9 cellular contexts compared by ENCODE assay signal in the genomic region with DNA sequence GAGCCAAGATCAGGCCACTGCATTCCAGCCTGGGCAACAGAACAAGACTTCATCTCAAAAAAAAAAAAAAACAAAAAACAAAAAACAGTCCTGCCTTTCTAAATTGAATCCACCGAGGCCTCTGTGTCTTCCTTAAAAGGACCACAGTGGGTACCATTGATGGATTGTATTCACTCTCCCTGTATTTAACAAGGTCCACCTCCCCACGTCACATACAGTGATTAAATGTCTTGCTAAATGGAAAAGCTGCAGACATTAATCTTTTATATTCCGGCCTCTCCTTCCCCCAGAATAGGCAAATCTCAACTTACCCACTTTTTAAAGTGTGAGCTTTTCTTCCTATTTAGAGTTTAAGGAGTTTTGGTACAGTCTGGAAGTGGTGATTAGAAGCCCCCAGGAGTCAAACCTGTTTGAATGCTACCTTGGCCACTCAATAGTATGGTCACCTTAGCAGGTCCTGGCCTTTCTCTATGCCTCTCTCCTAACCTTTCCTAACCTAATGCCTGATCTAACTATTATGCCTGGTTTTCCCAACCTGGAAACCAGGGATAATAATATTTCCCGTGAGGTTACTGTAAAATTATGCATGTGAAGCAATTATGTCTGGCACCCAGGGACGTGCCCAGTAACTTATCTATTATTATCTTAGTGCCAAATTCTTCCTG. TPM values are rescaled to one million over a fixed set of nuclear protein-coding genes. Genes with fewer than 3 reads are reported as not detected.
DNase-seq lines count a peak whose midpoint lies in the region; ATAC-seq, FAIRE-seq and TF ChIP-seq lines count a peak whose summit lies in the region.
"Had no signal": no experiment of that assay in that cellular context is flagged by ENCODE, and none has a peak within 500 bp of the region (broad histone marks: within the 10 kb centered on the region; RNA-seq: fewer than 3 reads in every experiment).

No MANE protein-coding gene starts in this region.

- H3K9me3 ChIP-seq in SK-N-SH (peaks cover 4% of the 10 kb centered on the region; the same call in 1 of the 2 replicates), kidney (ENCODE audit: control insufficient read depth in 1 of 2, low read length in 2 of 2) (no peaks in the 10 kb centered on the region), stomach smooth muscle (ENCODE audit: control insufficient read depth in 2 of 2, low read length in 2 of 2) (no peaks in the 10 kb centered on the region)

- peaks cover 69% of the 10 kb centered on the region for H4K20me1 ChIP-seq in SK-N-SH (ENCODE audit: insufficient read depth)

- H3K4me2 ChIP-seq in SK-N-SH, result peak overlapping the region; percentile 92

- no peak for FAIRE-seq in kidney (lab: Jason Lieb, UNC)

- no peak overlapping the region for H2AFZ ChIP-seq in SK-N-SH (ENCODE audit: low read depth)

- POLR2A ChIA-PET in SK-N-SH (lab: Yijun Ruan, JAX), result interaction anchor here (0.6 kb wide), 1 partner anchor 133 kb away, joined by 4 read pairs; no protein-coding TSS in a partner anchor

- intact Hi-C loops in kidney (cut with DNase I), result no loop called here

- no peak for TF ChIP-seq CTCF in SK-N-SH (IDR thresholded peaks at IDR 0.05)
- no peak for TF ChIP-seq CTCF in kidney (IDR thresholded peaks at IDR 0.05; ENCODE audit: borderline replicate concordance, extremely low read depth, insufficient read depth)

- H3K4me1 ChIP-seq in SK-N-SH (ENCODE audit: control insufficient read depth in 1 of 2, insufficient read depth in 2 of 2, low read depth in 1 of 2, low read length in 1 of 2) (peaks cover 15 to 23% of the 10 kb centered on the region in 2 experiments), kidney (ENCODE audit: control insufficient read depth in 1 of 2, insufficient read depth in 1 of 2, low read depth in 1 of 2, low read length in 2 of 2) (peaks cover 14 to 18% of the 10 kb centered on the region in 2 donors), stomach smooth muscle (ENCODE audit: control insufficient read depth, insufficient read depth, low read length) (peaks cover 24% of the 10 kb centered on the region)

- no peak for TF ChIP-seq EP300 in SK-N-SH (IDR thresholded peaks at IDR 0.05; ENCODE audit: borderline replicate concordance in 1 of 2, low read depth in 1 of 2, low read length in 1 of 2)

- peaks cover 10% of the 10 kb centered on the region for H3F3A ChIP-seq in SK-N-SH (replicated peaks; ENCODE audit: insufficient read depth)

- H3K27ac ChIP-seq in SK-N-SH (ENCODE audit: low read depth in 2 of 2, low read length in 1 of 2) (peak overlapping the region in 1 of 2 experiments; percentile 97; a peak in 1 of 4 replicates), kidney (ENCODE audit: low read depth in 2 of 2, low read length in 2 of 2) (peak overlapping the region; percentile 19 to 99), stomach smooth muscle (ENCODE audit: low read length) (peak overlapping the region; percentile 19)

- CTCF ChIA-PET in SK-N-SH (lab: Yijun Ruan, JAX), result interaction anchor here (1.5 to 12.3 kb wide), 4 partner anchors 10 to 98 kb away, joined by 3 to 121 read pairs (median 37); no protein-coding TSS in a partner anchor

- H3K27me3 ChIP-seq in SK-N-SH (ENCODE audit: insufficient read depth), result no peaks in the 10 kb centered on the region
- no peaks in the 10 kb centered on the region for H3K27me3 ChIP-seq in stomach smooth muscle (ENCODE audit: control insufficient read depth in 1 of 2, insufficient read depth in 2 of 2, low read length in 2 of 2)

- H3K9ac ChIP-seq in SK-N-SH, result peak overlapping the region; percentile 98; the same call in 1 of the 2 replicates
- H3K9ac ChIP-seq in kidney (ENCODE audit: low read length in 2 of 2), result peak overlapping the region; percentile 81 to 87
- peak overlapping the region in 1 of 2 donors; percentile 99 for H3K9ac ChIP-seq in stomach smooth muscle (ENCODE audit: low read length in 2 of 2)

- no peaks in the 10 kb centered on the region for H3K9me2 ChIP-seq in SK-N-SH

- ATAC-seq in SK-N-SH treated with all-trans-retinoic acid at 6 μM for 48 hours (no peak), GM18867 (IDR thresholded peaks at IDR 0.05; ENCODE audit: unreplicated experiment) (no peak)
- ATAC-seq in activated naive CD4-positive, alpha-beta T cell treated with anti-CD3 and anti-CD28 coated beads, Interleukin-2, amount 50 U/mL, for 72 hours, result no peak

- 47% methylated on average over 5 of the region's 5 CpGs for WGBS in SK-N-SH (ENCODE audit: low lambda C conversion rate)

- no peak for DNase-seq in SK-N-SH
- DNase-seq in activated naive CD4-positive, alpha-beta T cell treated with anti-CD3 and anti-CD28 coated beads, Interleukin-2, amount 50 U/mL, for 72 hours (ENCODE audit: low spot score in 2 of 2), result no peak
- no peak for DNase-seq in kidney
- DNase-seq in NK-92 treated with Interleukin-12 subunit alpha and Interleukin-12 subunit beta, amount 100 ng/mL, for 24 hours (lab: John Stamatoyannopoulos, UW), result no peak
- DNase-seq in superior temporal gyrus (ENCODE audit: extremely low spot score), result no peak
- DNase-seq: NCI-H446 had no signal

- H3K36me3 ChIP-seq in SK-N-SH (replicated peaks in 1 of 2; ENCODE audit: control insufficient read depth in 1 of 2, insufficient read depth in 2 of 2, low read length in 1 of 2) (peaks cover 9 to 10% of the 10 kb centered on the region in 2 experiments), kidney (ENCODE audit: control insufficient read depth in 1 of 2, insufficient read depth in 2 of 2, low read length in 2 of 2) (no peaks in the 10 kb centered on the region), stomach smooth muscle (ENCODE audit: control insufficient read depth in 2 of 2, insufficient read depth in 2 of 2, low read length in 2 of 2) (no peaks in the 10 kb centered on the region)

- peaks cover 75% of the 10 kb centered on the region for H3K79me2 ChIP-seq in SK-N-SH (ENCODE audit: insufficient read depth)

- peaks cover 14 to 40% of the 10 kb centered on the region in 2 donors for H3K36me3 Mint-ChIP-seq in activated naive CD4-positive, alpha-beta T cell treated with anti-CD3 and anti-CD28 coated beads, Interleukin-2, amount 50 U/mL, for 72 hours

- H3K4me3 ChIP-seq in SK-N-SH (ENCODE audit: low read depth in 2 of 2, low read length in 1 of 2), result peak overlapping the region; percentile 71 to 93; a peak in 3 of 4 replicates
- peak overlapping the region; percentile 74 to 91 for H3K4me3 ChIP-seq in kidney (ENCODE audit: low read length in 2 of 2)
- H3K4me3 ChIP-seq in stomach smooth muscle (ENCODE audit: low read length in 2 of 2), result peak overlapping the region; percentile 84 to 87

- peak overlapping the region; percentile 99 for H3K27ac Mint-ChIP-seq in activated naive CD4-positive, alpha-beta T cell treated with anti-CD3 and anti-CD28 coated beads, Interleukin-2, amount 50 U/mL, for 72 hours

- no peak for TF ChIP-seq RAD21 in SK-N-SH (IDR thresholded peaks at IDR 0.05; ENCODE audit: low read length)

- H3K9me3 Mint-ChIP-seq in activated naive CD4-positive, alpha-beta T cell treated with anti-CD3 and anti-CD28 coated beads, Interleukin-2, amount 50 U/mL, for 72 hours, result peaks cover 0 to 6% of the 10 kb centered on the region in 2 donors

TF ChIP-seq in SK-N-SH, 30 proteins besides CTCF, POLR2A, EP300 and RAD21 (continues in another document):
- TF ChIP-seq RCOR1 (IDR thresholded peaks at IDR 0.05; ENCODE audit: low read length) (no peak), SIN3A (IDR thresholded peaks at IDR 0.05; ENCODE audit: borderline replicate concordance, low read depth, low read length) (no peak), GABPA (IDR thresholded peaks at IDR 0.05; ENCODE audit: low read depth) (no peak), RXRA (IDR thresholded peaks at IDR 0.05; ENCODE audit: borderline replicate concordance, low read depth) (no peak), ELF1 (IDR thresholded peaks at IDR 0.05) (no peak), RFX5 (IDR thresholded peaks at IDR 0.05; ENCODE audit: low read length) (no peak), TEAD4 (IDR thresholded peaks at IDR 0.05; ENCODE audit: borderline replicate concordance, insufficient read depth) (no peak)

TF ChIP-seq in SK-N-SH treated with all-trans-retinoic acid at 6 μM for 48 hours, 23 proteins besides CTCF, POLR2A, EP300 and RAD21 (continues in another document):
- TF ChIP-seq RARB (CRISPR knock-in tag; IDR thresholded peaks at IDR 0.05) (no peak), ZNF70 (CRISPR knock-in tag; IDR thresholded peaks at IDR 0.05) (no peak), CSDC2 (CRISPR knock-in tag; IDR thresholded peaks at IDR 0.05) (no peak), ZC3H10 (CRISPR knock-in tag; IDR thresholded peaks at IDR 0.05) (no peak), TOX (CRISPR knock-in tag; IDR thresholded peaks at IDR 0.05; ENCODE audit: borderline replicate concordance) (no peak)
- TF ChIP-seq, protein P1, sequence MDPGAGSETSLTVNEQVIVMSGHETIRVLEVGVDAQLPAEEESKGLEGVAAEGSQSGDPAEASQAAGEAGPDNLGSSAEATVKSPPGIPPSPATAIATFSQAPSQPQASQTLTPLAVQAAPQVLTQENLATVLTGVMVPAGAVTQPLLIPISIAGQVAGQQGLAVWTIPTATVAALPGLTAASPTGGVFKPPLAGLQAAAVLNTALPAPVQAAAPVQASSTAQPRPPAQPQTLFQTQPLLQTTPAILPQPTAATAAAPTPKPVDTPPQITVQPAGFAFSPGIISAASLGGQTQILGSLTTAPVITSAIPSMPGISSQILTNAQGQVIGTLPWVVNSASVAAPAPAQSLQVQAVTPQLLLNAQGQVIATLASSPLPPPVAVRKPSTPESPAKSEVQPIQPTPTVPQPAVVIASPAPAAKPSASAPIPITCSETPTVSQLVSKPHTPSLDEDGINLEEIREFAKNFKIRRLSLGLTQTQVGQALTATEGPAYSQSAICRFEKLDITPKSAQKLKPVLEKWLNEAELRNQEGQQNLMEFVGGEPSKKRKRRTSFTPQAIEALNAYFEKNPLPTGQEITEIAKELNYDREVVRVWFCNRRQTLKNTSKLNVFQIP (CRISPR knock-in tag; IDR thresholded peaks at IDR 0.05; ENCODE audit: borderline replicate concordance, low read depth), result no peak

RNA-seq across cellular contexts. Expression of gene NFE2L2, which starts 3.3 kb away (rescaled TPM):
- polyA plus RNA-seq in SK-N-SH (2012; rRNA removed) (40.9 and 61.9 TPM in 2 replicates), kidney (ENCODE audit: insufficient read depth, low read depth, low replicate concordance) (105 TPM)
- 57.8 and 59.5 TPM in 2 replicates for polyA plus RNA-seq in SK-N-SH (2012; cell fraction: cytosol; rRNA removed)
- polyA plus RNA-seq in SK-N-SH (2012; cell fraction: nucleus; rRNA removed), result 51.9 and 65.3 TPM in 2 replicates
- total RNA-seq in activated naive CD4-positive, alpha-beta T cell treated with anti-CD3 and anti-CD28 coated beads, Interleukin-2, amount 50 U/mL, for 72 hours, result 10 to 100 TPM; 44.7 to 82.2 TPM
- 149 TPM for total RNA-seq in kidney

RNA-seq across cellular contexts. Expression of gene HNRNPA3, which starts 48.7 kb away (rescaled TPM):
- polyA plus RNA-seq in SK-N-SH (2012; rRNA removed), result 86.5 and 102 TPM in 2 replicates
- 125 and 185 TPM in 2 replicates for polyA plus RNA-seq in SK-N-SH (2012; cell fraction: cytosol; rRNA removed)
- 58.1 and 110 TPM in 2 replicates for polyA plus RNA-seq in SK-N-SH (2012; cell fraction: nucleus; rRNA removed)
- 100 to 1,000 TPM; 259 to 273 TPM for total RNA-seq in activated naive CD4-positive, alpha-beta T cell treated with anti-CD3 and anti-CD28 coated beads, Interleukin-2, amount 50 U/mL, for 72 hours
- 173 TPM for total RNA-seq in kidney
- 156 TPM for polyA plus RNA-seq in kidney (ENCODE audit: insufficient read depth, low read depth, low replicate concordance)
